20 cellular contexts compared by ENCODE assay signal in the genomic region with DNA sequence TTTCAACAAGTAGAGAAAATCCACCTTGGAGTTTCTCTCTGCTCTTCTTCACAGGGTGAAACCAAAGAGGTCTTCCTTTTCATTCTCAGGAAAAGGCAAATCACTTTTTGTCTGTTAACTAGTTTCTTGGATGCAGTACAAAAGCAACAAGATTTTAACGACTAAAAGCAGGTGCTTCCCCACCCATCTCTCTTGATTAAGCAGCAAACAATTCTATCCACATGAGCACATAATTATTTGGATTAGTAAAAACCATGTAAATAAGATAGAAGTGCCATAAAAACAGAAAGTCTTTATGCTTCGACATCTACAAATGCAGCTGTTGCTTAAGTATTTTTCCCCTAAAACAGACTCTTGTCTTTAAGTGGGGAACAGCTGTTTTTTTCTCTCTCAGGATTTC. TPM values are rescaled to one million over a fixed set of nuclear protein-coding genes. Genes with fewer than 3 reads are reported as not detected.
DNase-seq lines count a peak whose midpoint lies in the region; ATAC-seq, FAIRE-seq and TF ChIP-seq lines count a peak whose summit lies in the region.
"Had no signal": no experiment of that assay in that cellular context is flagged by ENCODE, and none has a peak within 500 bp of the region (broad histone marks: within the 10 kb centered on the region; RNA-seq: fewer than 3 reads in every experiment).

No MANE protein-coding gene starts in this region.

- no peaks in the 10 kb centered on the region for H3K9me3 ChIP-seq in mammary epithelial cell (replicated peaks; ENCODE audit: insufficient read depth, low read length)
- no peaks in the 10 kb centered on the region for H3K9me3 ChIP-seq in ectodermal cell (ENCODE audit: control insufficient read depth, low read length)
- no peaks in the 10 kb centered on the region for H3K9me3 ChIP-seq in neural progenitor cell (ENCODE audit: low read depth)
- H3K9me3 ChIP-seq in tibial nerve, result no peaks in the 10 kb centered on the region
- H3K9me3 ChIP-seq: lower lobe of right lung, neutrophil, upper lobe of right lung had no signal

- TF ChIP-seq CTCF in MCF 10A (IDR thresholded peaks at IDR 0.05; ENCODE audit: unreplicated experiment) (no peak), mammary epithelial cell (conservative IDR thresholded peaks at IDR 0.05 in 1 of 2, IDR thresholded peaks at IDR 0.05 in 1 of 2; ENCODE audit: extremely low read depth in 1 of 2, insufficient read depth in 1 of 2, low read depth in 1 of 2, low read length in 2 of 2) (no peak), neural progenitor cell (IDR thresholded peaks at IDR 0.05) (no peak), tibial nerve (IDR thresholded peaks at IDR 0.05) (no peak)

- H3K4me2 ChIP-seq in mammary epithelial cell (ENCODE audit: insufficient read depth, low read depth, low read length), result no peak overlapping the region
- H3K4me2 ChIP-seq in neural progenitor cell, result peak overlapping the region; percentile 69

- POLR2A ChIA-PET in MCF 10A (lab: Yijun Ruan, JAX), result interaction anchor here (1.8 to 2.0 kb wide), 2 partner anchors 20 to 24 kb away, joined by 6 to 7 read pairs; no protein-coding TSS in a partner anchor

- H3K4me3 Mint-ChIP-seq in MCF 10A (ENCODE audit: unreplicated experiment), result peak overlapping the region; percentile 32
- H3K4me3 Mint-ChIP-seq in neural progenitor cell, result no peak overlapping the region
- H3K4me3 Mint-ChIP-seq: activated CD8-positive, alpha-beta T cell treated with anti-CD3 and anti-CD28 coated beads for 36 hours; activated naive CD8-positive, alpha-beta T cell treated with anti-CD3 and anti-CD28 coated beads for 36 hours; activated T-cell treated with anti-CD3 and anti-CD28 coated beads, Interleukin-2, amount 50 U/mL, for 72 hours; CD8-positive, alpha-beta T cell; central memory CD8-positive, alpha-beta T cell had no signal

- H2AFZ ChIP-seq in mammary epithelial cell (ENCODE audit: low read depth, low read length) (no peak overlapping the region), neural progenitor cell (replicated peaks) (no peak overlapping the region)

- no peaks in the 10 kb centered on the region for H3K79me2 ChIP-seq in mammary epithelial cell (ENCODE audit: insufficient read depth, low read length)
- H3K79me2 ChIP-seq in neural progenitor cell (ENCODE audit: low read depth), result no peaks in the 10 kb centered on the region

- H3K4me1 ChIP-seq in mammary epithelial cell (ENCODE audit: insufficient read depth, low read length) (no peaks in the 10 kb centered on the region), ectodermal cell (ENCODE audit: control insufficient read depth, insufficient read depth, low read length) (peaks cover 13% of the 10 kb centered on the region), neural progenitor cell (peaks cover 36% of the 10 kb centered on the region), tibial nerve (peaks cover 0 to 68% (median 24%) of the 10 kb centered on the region in 4 donors)
- H3K4me1 ChIP-seq: lower lobe of right lung had no signal

- no peak overlapping the region for H3K27ac ChIP-seq in mammary epithelial cell (ENCODE audit: insufficient read depth, low read depth, low read length)
- H3K27ac ChIP-seq in ectodermal cell (ENCODE audit: insufficient read depth, low read depth, low read length, poor library complexity, severe bottlenecking), result peak overlapping the region; percentile 88
- H3K27ac ChIP-seq in neural progenitor cell, result peak overlapping the region; percentile 95
- peak overlapping the region; percentile 76 to 95 (median 84) for H3K27ac ChIP-seq in tibial nerve
- H3K27ac ChIP-seq: lower lobe of right lung, neutrophil, upper lobe of right lung had no signal

- H3K9me3 Mint-ChIP-seq in MCF 10A (ENCODE audit: unreplicated experiment) (no peaks in the 10 kb centered on the region), neural progenitor cell (no peaks in the 10 kb centered on the region)
- H3K9me3 Mint-ChIP-seq: activated CD8-positive, alpha-beta T cell treated with anti-CD3 and anti-CD28 coated beads for 36 hours; activated naive CD8-positive, alpha-beta T cell treated with anti-CD3 and anti-CD28 coated beads for 36 hours; activated T-cell treated with anti-CD3 and anti-CD28 coated beads, Interleukin-2, amount 50 U/mL, for 72 hours; CD8-positive, alpha-beta T cell; central memory CD8-positive, alpha-beta T cell had no signal

- H3F3A ChIP-seq in neural progenitor cell (ENCODE audit: low read depth), result peaks cover 37% of the 10 kb centered on the region

- no peak for TF ChIP-seq EP300 in tibial nerve (IDR thresholded peaks at IDR 0.05)

- no peaks in the 10 kb centered on the region for H4K20me1 ChIP-seq in mammary epithelial cell (ENCODE audit: insufficient read depth, low read length)
- H4K20me1 ChIP-seq in neural progenitor cell (ENCODE audit: low read depth), result no peaks in the 10 kb centered on the region

- H3K4me1 Mint-ChIP-seq in MCF 10A (ENCODE audit: insufficient read depth, unreplicated experiment) (peaks cover 17% of the 10 kb centered on the region), neural progenitor cell (peaks cover 24% of the 10 kb centered on the region)
- H3K4me1 Mint-ChIP-seq: activated naive CD8-positive, alpha-beta T cell treated with anti-CD3 and anti-CD28 coated beads for 36 hours; central memory CD8-positive, alpha-beta T cell had no signal

- no peak for DNase-seq in MCF 10A (ENCODE audit: unreplicated experiment)
- no peak for DNase-seq in mammary epithelial cell
- DNase-seq in neural progenitor cell (ENCODE audit: low spot score), result no peak
- no peak for DNase-seq in tibial nerve (ENCODE audit: low spot score in 2 of 2)
- DNase-seq in activated effector memory CD4-positive, alpha-beta T cell treated with anti-CD3 and anti-CD28 coated beads, Interleukin-2, amount 50 U/mL, for 16 hours, result no peak
- DNase-seq in GM12891 (ENCODE audit: insufficient read length, low spot score), result no peak
- DNase-seq: activated CD8-positive, alpha-beta T cell treated with anti-CD3 and anti-CD28 coated beads for 36 hours; activated naive CD8-positive, alpha-beta T cell treated with anti-CD3 and anti-CD28 coated beads for 36 hours; activated T-cell treated with anti-CD3 and anti-CD28 coated beads, Interleukin-2, amount 50 U/mL, for 72 hours; CD8-positive, alpha-beta T cell; EL; IMR-90; lower lobe of right lung; NCI-H2171 treated with DMSO at 0.1 percent for 48 hours; stimulated activated CD4-positive, alpha-beta T cell treated with anti-CD3 and anti-CD28 coated beads, Interleukin-4, amount 100 ng/mL, for 4 hours; upper lobe of right lung had no signal

- H3K27me3 Mint-ChIP-seq in MCF 10A (ENCODE audit: insufficient read depth, unreplicated experiment) (no peaks in the 10 kb centered on the region), neural progenitor cell (ENCODE audit: insufficient read depth, low read depth) (peaks cover 2% of the 10 kb centered on the region)
- H3K27me3 Mint-ChIP-seq: activated CD8-positive, alpha-beta T cell treated with anti-CD3 and anti-CD28 coated beads for 36 hours; activated naive CD8-positive, alpha-beta T cell treated with anti-CD3 and anti-CD28 coated beads for 36 hours; central memory CD8-positive, alpha-beta T cell had no signal

- BruUV-seq in MCF 10A (replicated peaks; lab: Mats Ljungman, UMichigan) (no TSS peak), mammary epithelial cell (replicated peaks; lab: Mats Ljungman, UMichigan) (no TSS peak)

- no peak for ATAC-seq in GM18858 (IDR thresholded peaks at IDR 0.05; ENCODE audit: unreplicated experiment)
- ATAC-seq: activated CD8-positive, alpha-beta T cell treated with anti-CD3 and anti-CD28 coated beads for 36 hours; activated T-cell treated with anti-CD3 and anti-CD28 coated beads, Interleukin-2, amount 50 U/mL, for 72 hours; CD8-positive, alpha-beta T cell; lower lobe of right lung; upper lobe of right lung had no signal

- in situ Hi-C loops in mammary epithelial cell (cut with MboI; ENCODE audit: low sequenced_read_pairs in 2 of 2), result no loop called here

- no peak for FAIRE-seq in GM12891 (lab: Jason Lieb, UNC)

- H3K9ac ChIP-seq in mammary epithelial cell (ENCODE audit: insufficient read depth, low read length) (no peak overlapping the region), neural progenitor cell (peak overlapping the region; percentile 9)

- intact Hi-C loops in MCF 10A (cut with micrococcal nuclease), result no loop called here
- intact Hi-C loops in mammary epithelial cell (cut with micrococcal nuclease), result no loop called here

- WGBS in mammary epithelial cell (ENCODE audit: low coverage, missing lambda C conversion rate), result 46% methylated on average over 2 of the region's 2 CpGs
- whole genome bisulfite sequencing in ectodermal cell, 2 experiments, result 70 to 97% methylated on average over 2 of the region's 2 CpGs
- 11 to 17% methylated on average over 2 of the region's 2 CpGs for WGBS in tibial nerve, 2 donors

- no peak overlapping the region for H3K27ac Mint-ChIP-seq in MCF 10A (ENCODE audit: low read depth, unreplicated experiment)
- H3K27ac Mint-ChIP-seq in neural progenitor cell, result peak overlapping the region; percentile 2
- H3K27ac Mint-ChIP-seq: activated CD8-positive, alpha-beta T cell treated with anti-CD3 and anti-CD28 coated beads for 36 hours; activated naive CD8-positive, alpha-beta T cell treated with anti-CD3 and anti-CD28 coated beads for 36 hours; activated T-cell treated with anti-CD3 and anti-CD28 coated beads, Interleukin-2, amount 50 U/mL, for 72 hours; CD8-positive, alpha-beta T cell had no signal

- H3K36me3 Mint-ChIP-seq in MCF 10A (ENCODE audit: insufficient read depth, unreplicated experiment) (peaks cover 9% of the 10 kb centered on the region), neural progenitor cell (peaks cover 14% of the 10 kb centered on the region)
- H3K36me3 Mint-ChIP-seq: activated naive CD8-positive, alpha-beta T cell treated with anti-CD3 and anti-CD28 coated beads for 36 hours; CD8-positive, alpha-beta T cell had no signal

- dilution Hi-C loops in mammary epithelial cell (cut with HindIII; ENCODE audit: low sequenced_read_pairs), result no loop called here

- H3K27me3 ChIP-seq in mammary epithelial cell (ENCODE audit: insufficient read depth, low read length) (no peaks in the 10 kb centered on the region), ectodermal cell (ENCODE audit: control insufficient read depth, insufficient read depth, low read length, poor library complexity, severe bottlenecking) (no peaks in the 10 kb centered on the region), neural progenitor cell (no peaks in the 10 kb centered on the region), tibial nerve (no peaks in the 10 kb centered on the region)
- H3K27me3 ChIP-seq: neutrophil, upper lobe of right lung had no signal

- TF ChIP-seq POLR2A in tibial nerve (IDR thresholded peaks at IDR 0.05), result no peak
- TF ChIP-seq POLR2A in GM12891 (IDR thresholded peaks at IDR 0.05; ENCODE audit: low read depth, low read length), result no peak

- CTCF ChIA-PET in MCF 10A (lab: Yijun Ruan, JAX), result interaction anchor here (3.6 kb wide), 1 partner anchor 25 kb away, joined by 12 read pairs; no protein-coding TSS in a partner anchor
- CTCF ChIA-PET in mammary epithelial cell (lab: Charles Lee; ENCODE audit: low non-redundant PET), result no interaction called here

- H3K4me3 ChIP-seq in mammary epithelial cell (replicated peaks in 1 of 3; ENCODE audit: insufficient read depth in 1 of 3, low read depth in 2 of 3, low read length in 3 of 3) (no peak overlapping the region), ectodermal cell (ENCODE audit: insufficient read depth, low read depth, low read length) (no peak overlapping the region), neural progenitor cell (peak overlapping the region; percentile 25), tibial nerve (peak overlapping the region in 1 of 4 donors; percentile 8)
- H3K4me3 ChIP-seq: lower lobe of right lung, upper lobe of right lung had no signal

- H3K36me3 ChIP-seq in mammary epithelial cell (ENCODE audit: insufficient read depth, low read length) (no peaks in the 10 kb centered on the region), ectodermal cell (ENCODE audit: control insufficient read depth, insufficient read depth, low read length) (no peaks in the 10 kb centered on the region), neural progenitor cell (no peaks in the 10 kb centered on the region), tibial nerve (no peaks in the 10 kb centered on the region)
- H3K36me3 ChIP-seq: lower lobe of right lung, neutrophil, upper lobe of right lung had no signal

RNA-seq across cellular contexts. Expression of a gene that starts 37.4 kb away (rescaled TPM):
- total RNA-seq in MCF 10A (2022) (19.6 and 21.4 TPM in 2 replicates), mammary epithelial cell (10 to 100 TPM; 11.0 to 30.8 TPM), neural progenitor cell (ENCODE audit: low replicate concordance) (50.6 and 97.2 TPM in 2 replicates), tibial nerve (100 to 1,000 TPM in 3 of 4 donors, 10 to 100 TPM in 1; 96.6 to 172 (median 125) TPM)
- 10.0 TPM for polyA plus RNA-seq in mammary epithelial cell
- polyA minus RNA-seq in mammary epithelial cell, result 20.9 TPM
- polyA plus RNA-seq in ectodermal cell (2013, experiment 1 of 4), result 53.0 TPM
- polyA plus RNA-seq in ectodermal cell (2013, experiment 2 of 4), result 60.3 TPM
- polyA plus RNA-seq in ectodermal cell (2013, experiment 3 of 4), result 36.2 TPM
- polyA plus RNA-seq in ectodermal cell (2013, experiment 4 of 4), result 39.2 TPM
- polyA plus RNA-seq in GM12891 (2012; ENCODE audit: low read depth, missing spikeins), result 3.3 TPM

RNA-seq across cellular contexts. Expression of a gene that starts 57.9 kb away (rescaled TPM):
- total RNA-seq in MCF 10A (2022) (34.8 and 37.4 TPM in 2 replicates), mammary epithelial cell (10 to 100 TPM; 21.2 to 30.9 TPM), neural progenitor cell (ENCODE audit: low replicate concordance) (31.7 and 47.0 TPM in 2 replicates), tibial nerve (10 to 100 TPM; 47.1 to 75.6 (median 68.0) TPM)
- 11.2 TPM for polyA plus RNA-seq in mammary epithelial cell
- polyA minus RNA-seq in mammary epithelial cell, result 16.0 TPM
- 47.6 TPM for polyA plus RNA-seq in ectodermal cell (2013, experiment 1 of 4)
- polyA plus RNA-seq in ectodermal cell (2013, experiment 2 of 4), result 48.4 TPM
- 36.9 TPM for polyA plus RNA-seq in ectodermal cell (2013, experiment 3 of 4)
- 44.5 TPM for polyA plus RNA-seq in ectodermal cell (2013, experiment 4 of 4)
- polyA plus RNA-seq in GM12891 (2012; ENCODE audit: low read depth, missing spikeins), result 23.2 TPM
